ENCODE assay signal across 2 cellular contexts in the genomic region with DNA sequence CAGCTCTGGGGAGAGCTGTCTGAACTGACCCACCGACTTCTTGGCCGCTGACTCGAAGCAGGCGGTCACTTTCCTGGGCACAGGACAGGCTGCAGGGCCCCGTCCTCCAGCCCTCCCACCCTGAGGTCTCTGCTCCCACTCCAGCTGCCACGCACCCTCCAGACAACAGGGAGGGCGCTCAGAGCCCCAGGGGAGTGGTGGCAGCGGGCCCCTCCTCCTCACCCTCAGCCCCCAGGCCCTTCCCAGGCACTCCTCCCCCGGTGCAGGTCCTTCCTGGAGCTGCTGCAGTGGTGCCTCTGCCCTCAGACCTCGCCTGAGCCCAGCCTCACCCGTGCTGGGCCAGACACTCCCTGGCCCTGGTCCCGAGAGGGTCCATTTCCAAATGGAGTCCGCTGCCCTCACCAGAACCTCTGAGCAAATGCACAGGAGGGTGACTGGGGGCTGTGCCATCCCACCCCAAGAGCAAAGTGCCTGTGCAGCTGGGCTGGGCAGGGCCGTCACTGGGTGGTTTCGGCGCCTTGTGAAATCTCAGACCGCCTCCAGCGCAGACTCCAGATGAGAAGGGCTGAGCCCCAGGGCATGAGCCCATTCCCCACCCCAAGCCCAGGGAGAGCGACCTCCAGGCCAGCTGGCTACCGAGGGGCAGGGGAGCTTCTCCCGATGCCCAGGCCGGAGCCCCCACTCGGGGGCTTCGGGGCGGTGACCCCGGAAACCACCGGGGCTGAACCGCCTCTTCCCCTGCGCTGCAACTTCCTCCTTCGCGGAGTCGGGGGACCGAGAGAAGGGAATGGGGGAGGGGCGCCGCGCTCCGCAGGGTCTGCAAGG.
A peak's percentile ranks its signal among the peaks of the same experiment; 100 is the strongest.
TF ChIP-seq lines count a peak whose summit lies in the region.

No MANE protein-coding gene starts in this region.

TF ChIP-seq in HCT116, 20 proteins besides CTCF, POLR2A, EP300 and RAD21:
- TF ChIP-seq SIN3A (IDR thresholded peaks at IDR 0.05; ENCODE audit: low read depth) (no peak), TCF7L2 (IDR thresholded peaks at IDR 0.05; ENCODE audit: borderline replicate concordance, extremely low read depth, insufficient read depth, insufficient read length) (peak; percentile 24)

TF ChIP-seq in K562, 482 proteins besides CTCF, POLR2A, EP300 and RAD21 (continues in another document):
- TF ChIP-seq RBFOX2 (IDR thresholded peaks at IDR 0.05; ENCODE audit: low read depth, low read length) (peak; percentile 50; the same call in 1 of the 2 replicates), PYGO2 (tag; IDR thresholded peaks at IDR 0.05) (no peak), NCOA2 (IDR thresholded peaks at IDR 0.05; ENCODE audit: partially characterized antibody in 2 of 2) (no peak), ZNF165 (CRISPR knock-in tag; IDR thresholded peaks at IDR 0.05; ENCODE audit: borderline replicate concordance) (0 out of 2 replicates have a peak, but pooled peaks have one; percentile 51), ZNF274 (IDR thresholded peaks at IDR 0.05; ENCODE audit: borderline replicate concordance, low read depth, low read length) (0 out of 2 replicates have a peak, but pooled peaks have one; percentile 24), RCOR1 (IDR thresholded peaks at IDR 0.05; ENCODE audit: borderline replicate concordance in 1 of 2, low read depth in 2 of 2, low read length in 2 of 2) (no peak), ELF1 (tag; IDR thresholded peaks at IDR 0.05) (peak; percentile 59), BCOR (IDR thresholded peaks at IDR 0.05) (0 out of 2 replicates have a peak, but pooled peaks have one; percentile 17), CXXC5 (CRISPR knock-in tag; IDR thresholded peaks at IDR 0.05) (peak; percentile 40; the same call in 1 of the 2 replicates), SP1 (CRISPR knock-in tag; IDR thresholded peaks at IDR 0.05) (peak; percentile 44), ZC3H4 (CRISPR knock-in tag; IDR thresholded peaks at IDR 0.05; ENCODE audit: borderline replicate concordance) (peak; percentile 35; the same call in 1 of the 2 replicates), CEBPB (tag; IDR thresholded peaks at IDR 0.05) (peak; percentile 62; the same call in 1 of the 2 replicates), ZNF12 (CRISPR knock-in tag; IDR thresholded peaks at IDR 0.05) (peak; percentile 83; the same call in 1 of the 2 replicates), HMGN3 (IDR thresholded peaks at IDR 0.05; ENCODE audit: borderline replicate concordance, extremely low read depth, insufficient read length, low read depth, low read length) (peak; percentile 48), NRF1 (conservative IDR thresholded peaks at IDR 0.05 in 1 of 2, IDR thresholded peaks at IDR 0.05 in 1 of 2) (peak; percentile 78 to 81), SIN3A (IDR thresholded peaks at IDR 0.05; ENCODE audit: borderline replicate concordance in 2 of 2, control insufficient read depth in 1 of 2, low read depth in 2 of 2, low read length in 2 of 2) (peak; percentile 14 to 37; a peak in 2 of 4 replicates), HDAC8 (tag; IDR thresholded peaks at IDR 0.05) (no peak), SMAD4 (CRISPR knock-in tag; conservative IDR thresholded peaks at IDR 0.05) (0 out of 2 replicates have a peak, but pooled peaks have one; percentile 29), ZNF696 (CRISPR knock-in tag; conservative IDR thresholded peaks at IDR 0.05) (no peak), SMARCB1 (IDR thresholded peaks at IDR 0.05; ENCODE audit: insufficient read length, low read depth) (no peak)
- TF ChIP-seq, protein P1, sequence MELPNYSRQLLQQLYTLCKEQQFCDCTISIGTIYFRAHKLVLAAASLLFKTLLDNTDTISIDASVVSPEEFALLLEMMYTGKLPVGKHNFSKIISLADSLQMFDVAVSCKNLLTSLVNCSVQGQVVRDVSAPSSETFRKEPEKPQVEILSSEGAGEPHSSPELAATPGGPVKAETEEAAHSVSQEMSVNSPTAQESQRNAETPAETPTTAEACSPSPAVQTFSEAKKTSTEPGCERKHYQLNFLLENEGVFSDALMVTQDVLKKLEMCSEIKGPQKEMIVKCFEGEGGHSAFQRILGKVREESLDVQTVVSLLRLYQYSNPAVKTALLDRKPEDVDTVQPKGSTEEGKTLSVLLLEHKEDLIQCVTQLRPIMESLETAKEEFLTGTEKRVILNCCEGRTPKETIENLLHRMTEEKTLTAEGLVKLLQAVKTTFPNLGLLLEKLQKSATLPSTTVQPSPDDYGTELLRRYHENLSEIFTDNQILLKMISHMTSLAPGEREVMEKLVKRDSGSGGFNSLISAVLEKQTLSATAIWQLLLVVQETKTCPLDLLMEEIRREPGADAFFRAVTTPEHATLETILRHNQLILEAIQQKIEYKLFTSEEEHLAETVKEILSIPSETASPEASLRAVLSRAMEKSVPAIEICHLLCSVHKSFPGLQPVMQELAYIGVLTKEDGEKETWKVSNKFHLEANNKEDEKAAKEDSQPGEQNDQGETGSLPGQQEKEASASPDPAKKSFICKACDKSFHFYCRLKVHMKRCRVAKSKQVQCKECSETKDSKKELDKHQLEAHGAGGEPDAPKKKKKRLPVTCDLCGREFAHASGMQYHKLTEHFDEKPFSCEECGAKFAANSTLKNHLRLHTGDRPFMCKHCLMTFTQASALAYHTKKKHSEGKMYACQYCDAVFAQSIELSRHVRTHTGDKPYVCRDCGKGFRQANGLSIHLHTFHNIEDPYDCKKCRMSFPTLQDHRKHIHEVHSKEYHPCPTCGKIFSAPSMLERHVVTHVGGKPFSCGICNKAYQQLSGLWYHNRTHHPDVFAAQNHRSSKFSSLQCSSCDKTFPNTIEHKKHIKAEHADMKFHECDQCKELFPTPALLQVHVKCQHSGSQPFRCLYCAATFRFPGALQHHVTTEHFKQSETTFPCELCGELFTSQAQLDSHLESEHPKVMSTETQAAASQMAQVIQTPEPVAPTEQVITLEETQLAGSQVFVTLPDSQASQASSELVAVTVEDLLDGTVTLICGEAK (IDR thresholded peaks at IDR 0.05) = peak; percentile 63; the same call in 1 of the 2 replicates
- TF ChIP-seq, protein P1 (CRISPR knock-in tag; IDR thresholded peaks at IDR 0.05) = no peak
- TF ChIP-seq, protein P2, sequence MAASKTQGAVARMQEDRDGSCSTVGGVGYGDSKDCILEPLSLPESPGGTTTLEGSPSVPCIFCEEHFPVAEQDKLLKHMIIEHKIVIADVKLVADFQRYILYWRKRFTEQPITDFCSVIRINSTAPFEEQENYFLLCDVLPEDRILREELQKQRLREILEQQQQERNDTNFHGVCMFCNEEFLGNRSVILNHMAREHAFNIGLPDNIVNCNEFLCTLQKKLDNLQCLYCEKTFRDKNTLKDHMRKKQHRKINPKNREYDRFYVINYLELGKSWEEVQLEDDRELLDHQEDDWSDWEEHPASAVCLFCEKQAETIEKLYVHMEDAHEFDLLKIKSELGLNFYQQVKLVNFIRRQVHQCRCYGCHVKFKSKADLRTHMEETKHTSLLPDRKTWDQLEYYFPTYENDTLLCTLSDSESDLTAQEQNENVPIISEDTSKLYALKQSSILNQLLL (CRISPR knock-in tag; IDR thresholded peaks at IDR 0.05; ENCODE audit: borderline replicate concordance) = no peak
- TF ChIP-seq, protein P3, sequence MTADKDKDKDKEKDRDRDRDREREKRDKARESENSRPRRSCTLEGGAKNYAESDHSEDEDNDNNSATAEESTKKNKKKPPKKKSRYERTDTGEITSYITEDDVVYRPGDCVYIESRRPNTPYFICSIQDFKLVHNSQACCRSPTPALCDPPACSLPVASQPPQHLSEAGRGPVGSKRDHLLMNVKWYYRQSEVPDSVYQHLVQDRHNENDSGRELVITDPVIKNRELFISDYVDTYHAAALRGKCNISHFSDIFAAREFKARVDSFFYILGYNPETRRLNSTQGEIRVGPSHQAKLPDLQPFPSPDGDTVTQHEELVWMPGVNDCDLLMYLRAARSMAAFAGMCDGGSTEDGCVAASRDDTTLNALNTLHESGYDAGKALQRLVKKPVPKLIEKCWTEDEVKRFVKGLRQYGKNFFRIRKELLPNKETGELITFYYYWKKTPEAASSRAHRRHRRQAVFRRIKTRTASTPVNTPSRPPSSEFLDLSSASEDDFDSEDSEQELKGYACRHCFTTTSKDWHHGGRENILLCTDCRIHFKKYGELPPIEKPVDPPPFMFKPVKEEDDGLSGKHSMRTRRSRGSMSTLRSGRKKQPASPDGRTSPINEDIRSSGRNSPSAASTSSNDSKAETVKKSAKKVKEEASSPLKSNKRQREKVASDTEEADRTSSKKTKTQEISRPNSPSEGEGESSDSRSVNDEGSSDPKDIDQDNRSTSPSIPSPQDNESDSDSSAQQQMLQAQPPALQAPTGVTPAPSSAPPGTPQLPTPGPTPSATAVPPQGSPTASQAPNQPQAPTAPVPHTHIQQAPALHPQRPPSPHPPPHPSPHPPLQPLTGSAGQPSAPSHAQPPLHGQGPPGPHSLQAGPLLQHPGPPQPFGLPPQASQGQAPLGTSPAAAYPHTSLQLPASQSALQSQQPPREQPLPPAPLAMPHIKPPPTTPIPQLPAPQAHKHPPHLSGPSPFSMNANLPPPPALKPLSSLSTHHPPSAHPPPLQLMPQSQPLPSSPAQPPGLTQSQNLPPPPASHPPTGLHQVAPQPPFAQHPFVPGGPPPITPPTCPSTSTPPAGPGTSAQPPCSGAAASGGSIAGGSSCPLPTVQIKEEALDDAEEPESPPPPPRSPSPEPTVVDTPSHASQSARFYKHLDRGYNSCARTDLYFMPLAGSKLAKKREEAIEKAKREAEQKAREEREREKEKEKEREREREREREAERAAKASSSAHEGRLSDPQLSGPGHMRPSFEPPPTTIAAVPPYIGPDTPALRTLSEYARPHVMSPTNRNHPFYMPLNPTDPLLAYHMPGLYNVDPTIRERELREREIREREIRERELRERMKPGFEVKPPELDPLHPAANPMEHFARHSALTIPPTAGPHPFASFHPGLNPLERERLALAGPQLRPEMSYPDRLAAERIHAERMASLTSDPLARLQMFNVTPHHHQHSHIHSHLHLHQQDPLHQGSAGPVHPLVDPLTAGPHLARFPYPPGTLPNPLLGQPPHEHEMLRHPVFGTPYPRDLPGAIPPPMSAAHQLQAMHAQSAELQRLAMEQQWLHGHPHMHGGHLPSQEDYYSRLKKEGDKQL (CRISPR knock-in tag; IDR thresholded peaks at IDR 0.05; ENCODE audit: borderline replicate concordance) = peak; percentile 38; the same call in 1 of the 2 replicates
- TF ChIP-seq, protein P4, sequence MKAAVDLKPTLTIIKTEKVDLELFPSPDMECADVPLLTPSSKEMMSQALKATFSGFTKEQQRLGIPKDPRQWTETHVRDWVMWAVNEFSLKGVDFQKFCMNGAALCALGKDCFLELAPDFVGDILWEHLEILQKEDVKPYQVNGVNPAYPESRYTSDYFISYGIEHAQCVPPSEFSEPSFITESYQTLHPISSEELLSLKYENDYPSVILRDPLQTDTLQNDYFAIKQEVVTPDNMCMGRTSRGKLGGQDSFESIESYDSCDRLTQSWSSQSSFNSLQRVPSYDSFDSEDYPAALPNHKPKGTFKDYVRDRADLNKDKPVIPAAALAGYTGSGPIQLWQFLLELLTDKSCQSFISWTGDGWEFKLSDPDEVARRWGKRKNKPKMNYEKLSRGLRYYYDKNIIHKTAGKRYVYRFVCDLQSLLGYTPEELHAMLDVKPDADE (conservative IDR thresholded peaks at IDR 0.05; ENCODE audit: control insufficient read depth, low read depth, low read length) = peak; percentile 58; the same call in 1 of the 2 replicates
- TF ChIP-seq, protein P5, sequence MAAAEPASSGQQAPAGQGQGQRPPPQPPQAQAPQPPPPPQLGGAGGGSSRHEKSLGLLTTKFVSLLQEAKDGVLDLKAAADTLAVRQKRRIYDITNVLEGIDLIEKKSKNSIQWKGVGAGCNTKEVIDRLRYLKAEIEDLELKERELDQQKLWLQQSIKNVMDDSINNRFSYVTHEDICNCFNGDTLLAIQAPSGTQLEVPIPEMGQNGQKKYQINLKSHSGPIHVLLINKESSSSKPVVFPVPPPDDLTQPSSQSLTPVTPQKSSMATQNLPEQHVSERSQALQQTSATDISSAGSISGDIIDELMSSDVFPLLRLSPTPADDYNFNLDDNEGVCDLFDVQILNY (CRISPR knock-in tag; IDR thresholded peaks at IDR 0.05) = 0 out of 2 replicates have a peak, but pooled peaks have one; percentile 0
- TF ChIP-seq, protein P6, sequence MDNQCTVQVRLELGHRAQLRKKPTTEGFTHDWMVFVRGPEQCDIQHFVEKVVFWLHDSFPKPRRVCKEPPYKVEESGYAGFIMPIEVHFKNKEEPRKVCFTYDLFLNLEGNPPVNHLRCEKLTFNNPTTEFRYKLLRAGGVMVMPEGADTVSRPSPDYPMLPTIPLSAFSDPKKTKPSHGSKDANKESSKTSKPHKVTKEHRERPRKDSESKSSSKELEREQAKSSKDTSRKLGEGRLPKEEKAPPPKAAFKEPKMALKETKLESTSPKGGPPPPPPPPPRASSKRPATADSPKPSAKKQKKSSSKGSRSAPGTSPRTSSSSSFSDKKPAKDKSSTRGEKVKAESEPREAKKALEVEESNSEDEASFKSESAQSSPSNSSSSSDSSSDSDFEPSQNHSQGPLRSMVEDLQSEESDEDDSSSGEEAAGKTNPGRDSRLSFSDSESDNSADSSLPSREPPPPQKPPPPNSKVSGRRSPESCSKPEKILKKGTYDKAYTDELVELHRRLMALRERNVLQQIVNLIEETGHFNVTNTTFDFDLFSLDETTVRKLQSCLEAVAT (IDR thresholded peaks at IDR 0.05) = 0 out of 4 replicates have a peak, but pooled peaks of 1 of the 2 experiments have one; percentile 35
- TF ChIP-seq, protein P7, sequence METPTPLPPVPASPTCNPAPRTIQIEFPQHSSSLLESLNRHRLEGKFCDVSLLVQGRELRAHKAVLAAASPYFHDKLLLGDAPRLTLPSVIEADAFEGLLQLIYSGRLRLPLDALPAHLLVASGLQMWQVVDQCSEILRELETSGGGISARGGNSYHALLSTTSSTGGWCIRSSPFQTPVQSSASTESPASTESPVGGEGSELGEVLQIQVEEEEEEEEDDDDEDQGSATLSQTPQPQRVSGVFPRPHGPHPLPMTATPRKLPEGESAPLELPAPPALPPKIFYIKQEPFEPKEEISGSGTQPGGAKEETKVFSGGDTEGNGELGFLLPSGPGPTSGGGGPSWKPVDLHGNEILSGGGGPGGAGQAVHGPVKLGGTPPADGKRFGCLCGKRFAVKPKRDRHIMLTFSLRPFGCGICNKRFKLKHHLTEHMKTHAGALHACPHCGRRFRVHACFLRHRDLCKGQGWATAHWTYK (CRISPR knock-in tag; IDR thresholded peaks at IDR 0.05) = peak; percentile 54; the same call in 1 of the 2 replicates
